In the genomic region with DNA sequence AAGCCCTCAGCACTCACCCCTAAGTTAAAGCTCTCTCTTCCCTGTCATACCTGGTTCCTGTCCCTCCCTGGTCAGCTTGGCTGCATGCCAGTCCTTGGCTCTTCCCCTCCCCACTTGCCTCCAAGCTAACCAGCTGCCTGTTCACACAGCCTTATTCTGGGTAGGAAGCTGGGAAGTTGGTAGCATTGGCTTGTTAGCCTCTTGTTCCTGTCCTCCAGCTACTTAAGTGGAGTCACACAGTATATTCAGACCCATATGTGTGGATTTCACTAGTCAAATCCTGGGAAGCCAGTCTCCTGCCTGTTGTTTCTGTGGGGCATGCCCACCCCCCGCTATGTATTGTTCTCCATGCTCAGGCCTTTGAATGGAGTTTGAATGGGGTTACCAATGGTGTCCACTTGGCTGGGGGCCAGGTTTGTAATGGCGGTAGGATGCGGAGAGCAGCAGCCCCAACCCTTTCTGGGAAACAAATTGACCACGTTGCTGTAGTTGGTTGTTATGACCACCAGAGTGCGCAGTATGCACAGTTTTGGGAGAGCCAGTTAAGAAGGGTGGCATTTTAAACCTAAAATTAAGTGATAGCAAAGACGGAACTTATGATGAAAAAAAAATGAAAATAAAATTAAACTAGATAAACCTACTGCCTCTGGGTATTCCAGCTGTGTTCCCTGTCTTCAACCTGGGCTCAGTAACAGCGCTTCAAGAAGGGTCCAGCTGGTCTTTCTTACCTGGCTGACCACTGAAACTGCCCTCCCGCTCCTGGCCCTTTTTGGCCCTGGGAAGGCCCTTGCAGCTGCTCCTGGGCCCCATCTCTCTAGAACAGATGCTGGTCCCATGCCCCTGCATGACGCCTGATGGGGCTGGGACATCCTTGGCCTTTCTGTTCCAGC, we compare ENCODE assay signal across 8 cellular contexts. TPM values are rescaled to one million over a fixed set of nuclear protein-coding genes. Genes with fewer than 3 reads are reported as not detected.
DNase-seq lines count a peak whose midpoint lies in the region; ATAC-seq and FAIRE-seq lines count a peak whose summit lies in the region.

No MANE protein-coding gene starts in this region.

- H3K4me3 Mint-ChIP-seq in activated naive CD8-positive, alpha-beta T cell treated with anti-CD3 and anti-CD28 coated beads, Interleukin-2, amount 50 U/mL, for 24 hours, result no peak overlapping the region

- ATAC-seq in GM18498 (IDR thresholded peaks at IDR 0.05; ENCODE audit: unreplicated experiment) (peak; percentile 52), left ventricle myocardium superior (peak; percentile 75), GM19328 (IDR thresholded peaks at IDR 0.05; ENCODE audit: unreplicated experiment) (no peak)
- peak; percentile 73 for ATAC-seq in activated naive CD8-positive, alpha-beta T cell treated with anti-CD3 and anti-CD28 coated beads, Interleukin-2, amount 50 U/mL, for 24 hours

- peak; percentile 80 for FAIRE-seq in A204.1 (lab: Jason Lieb, UNC)

- peaks cover 4% of the 10 kb centered on the region for H3K27me3 Mint-ChIP-seq in activated naive CD8-positive, alpha-beta T cell treated with anti-CD3 and anti-CD28 coated beads, Interleukin-2, amount 50 U/mL, for 24 hours

- no peak overlapping the region for H3K27ac Mint-ChIP-seq in activated naive CD8-positive, alpha-beta T cell treated with anti-CD3 and anti-CD28 coated beads, Interleukin-2, amount 50 U/mL, for 24 hours

- H3K9me3 Mint-ChIP-seq in activated naive CD8-positive, alpha-beta T cell treated with anti-CD3 and anti-CD28 coated beads, Interleukin-2, amount 50 U/mL, for 24 hours, result no peaks in the 10 kb centered on the region

- H3K36me3 Mint-ChIP-seq in activated naive CD8-positive, alpha-beta T cell treated with anti-CD3 and anti-CD28 coated beads, Interleukin-2, amount 50 U/mL, for 24 hours (ENCODE audit: low read depth), result no peaks in the 10 kb centered on the region

- DNase-seq in NCI-H128 (lab: John Stamatoyannopoulos, UW; ENCODE audit: unreplicated experiment) (peak; percentile 87), SW 1271 (lab: John Stamatoyannopoulos, UW) (peak; percentile 68 to 83), left ventricle myocardium superior (peak; percentile 65), putamen (ENCODE audit: low spot score) (peak; percentile 67)
- DNase-seq in activated naive CD8-positive, alpha-beta T cell treated with anti-CD3 and anti-CD28 coated beads, Interleukin-2, amount 50 U/mL, for 24 hours, result peak; percentile 70

- peaks cover 10% of the 10 kb centered on the region for H3K4me1 Mint-ChIP-seq in activated naive CD8-positive, alpha-beta T cell treated with anti-CD3 and anti-CD28 coated beads, Interleukin-2, amount 50 U/mL, for 24 hours

- intact Hi-C loops in left ventricle myocardium superior (cut with micrococcal nuclease), result loop anchor here (2.0 kb wide), 1 partner anchor 144 kb away; no protein-coding TSS in a partner anchor

RNA-seq across cellular contexts. Expression of a gene that starts 10.7 kb away (rescaled TPM):
- total RNA-seq in left ventricle myocardium superior, result 874 TPM

RNA-seq across cellular contexts. Expression of a gene that starts 37.2 kb away (rescaled TPM):
- 26.5 TPM for total RNA-seq in left ventricle myocardium superior

RNA-seq across cellular contexts. Expression of a gene that starts 44.4 kb away (rescaled TPM):
- 0.89 TPM for total RNA-seq in left ventricle myocardium superior
